Comparison of ENCODE assay signal across 10 cellular contexts in the genomic region with DNA sequence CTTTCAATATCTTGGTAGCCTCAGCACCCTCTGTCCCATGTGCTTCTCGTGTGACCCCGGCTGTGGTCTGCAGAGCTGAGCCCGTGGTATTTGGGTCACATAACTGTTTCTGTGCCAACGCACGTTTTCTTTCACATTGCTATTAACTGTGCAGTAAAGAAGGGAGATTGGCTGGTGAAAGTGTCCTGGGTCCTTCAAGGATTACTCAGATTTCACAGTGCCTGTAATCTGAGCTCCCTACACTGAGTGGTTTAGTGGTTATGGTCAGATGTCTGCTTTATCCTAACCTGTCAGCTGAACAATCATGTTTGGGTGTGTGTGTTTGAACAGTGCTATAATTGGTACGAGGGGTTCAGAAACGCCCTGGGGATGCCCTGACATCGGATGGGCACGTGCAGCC.
DNase-seq lines count a peak whose midpoint lies in the region; TF ChIP-seq lines count a peak whose summit lies in the region.
"Had no signal": no experiment of that assay in that cellular context is flagged by ENCODE, and none has a peak within 500 bp of the region (broad histone marks: within the 10 kb centered on the region; RNA-seq: fewer than 3 reads in every experiment).

No MANE protein-coding gene starts in this region.

- H3K36me3 Mint-ChIP-seq in endodermal cell (ENCODE audit: low read depth): no peaks in the 10 kb centered on the region
- H3K36me3 Mint-ChIP-seq: memory B cell had no signal

- H3K4me1 Mint-ChIP-seq in endodermal cell: peaks cover 5% of the 10 kb centered on the region

- H3K27ac ChIP-seq in endodermal cell (ENCODE audit: low read depth, low read length) (peak overlapping the region; percentile 6), Peyer's patch (no peak overlapping the region)
- H3K27ac ChIP-seq: testis had no signal

- 85 to 88% methylated on average over 6 to 9 of the region's 9 CpGs for WGBS in endodermal cell (ENCODE audit: insufficient coverage in 1 of 2, insufficient read length in 1 of 2), 2 experiments

- no peak for TF ChIP-seq CTCF in endodermal cell (conservative IDR thresholded peaks at IDR 0.05)
- no peak for TF ChIP-seq CTCF in Peyer's patch (IDR thresholded peaks at IDR 0.05)

- H3K27ac Mint-ChIP-seq in endodermal cell: no peak overlapping the region
- H3K27ac Mint-ChIP-seq: memory B cell had no signal

- H3K4me1 ChIP-seq in endodermal cell (ENCODE audit: control insufficient read depth, insufficient read depth, low read length) (peaks cover 3% of the 10 kb centered on the region), Peyer's patch (peaks cover 0 to 17% (median 0%) of the 10 kb centered on the region in 4 donors)

- H3K27me3 ChIP-seq in endodermal cell (ENCODE audit: control insufficient read depth, insufficient read depth, low read length, poor library complexity, severe bottlenecking) (no peaks in the 10 kb centered on the region), Peyer's patch (no peaks in the 10 kb centered on the region)
- H3K27me3 ChIP-seq: testis had no signal

- no peak for TF ChIP-seq POLR2A in Peyer's patch (IDR thresholded peaks at IDR 0.05)

- no peak overlapping the region for H3K4me3 Mint-ChIP-seq in endodermal cell
- H3K4me3 Mint-ChIP-seq: memory B cell had no signal

- H3K9me3 ChIP-seq in endodermal cell (ENCODE audit: control insufficient read depth, low read length) (peaks cover 9% of the 10 kb centered on the region), Peyer's patch (no peaks in the 10 kb centered on the region)
- H3K9me3 ChIP-seq: testis had no signal

- DNase-seq in EH (ENCODE audit: low read depth) (peak; percentile 99), NCI-H2171 (lab: John Stamatoyannopoulos, UW) (peak; percentile 38), endodermal cell (no peak), non-pigmented ciliary epithelial cell (ENCODE audit: low read depth) (peak; percentile 28), HT-29 (ENCODE audit: low spot score) (no peak), HUDEP-2 (lab: John Stamatoyannopoulos, UW; ENCODE audit: unreplicated experiment in 76 of 76) (no peak), A172 (ENCODE audit: low spot score) (no peak), Peyer's patch (no peak)
- DNase-seq: testis had no signal

- H3K27me3 Mint-ChIP-seq in endodermal cell (ENCODE audit: insufficient read depth): no peaks in the 10 kb centered on the region
- H3K27me3 Mint-ChIP-seq: memory B cell had no signal

- peaks cover 4% of the 10 kb centered on the region for H3K9me3 Mint-ChIP-seq in endodermal cell

- no peak overlapping the region for H3K9ac ChIP-seq in endodermal cell (ENCODE audit: extremely low read depth, low read length, poor library complexity, severe bottlenecking)

- H3K36me3 ChIP-seq in endodermal cell (ENCODE audit: control insufficient read depth, insufficient read depth, low read length) (no peaks in the 10 kb centered on the region), Peyer's patch (no peaks in the 10 kb centered on the region)

- H3K4me3 ChIP-seq in endodermal cell (ENCODE audit: low read length) (no peak overlapping the region), Peyer's patch (no peak overlapping the region)
- H3K4me3 ChIP-seq: testis had no signal

Comparison
In these comparisons a context has a peak if more than half of its experiments do, and no peak if none do; other contexts are left out.
1. DNase-seq: peak in EH (single experiment), NCI-H2171 (single experiment) and non-pigmented ciliary epithelial cell (single experiment); none in endodermal cell (single experiment), HT-29 (single experiment), HUDEP-2 (0 of 76), A172 (single experiment) and Peyer's patch (0 of 3).